Comparison of ENCODE assay signal across 1 cellular context in genomic region chr10:72136218-72136617, GRCh38. TPM values are rescaled to one million over a fixed set of nuclear protein-coding genes. Genes with fewer than 3 reads are reported as not detected.
"Had no signal": no experiment of that assay in that cellular context is flagged by ENCODE, and none has a peak within 500 bp of the region (broad histone marks: within the 10 kb centered on the region; RNA-seq: fewer than 3 reads in every experiment).

No MANE protein-coding gene starts in this region.

RNA-seq across cellular contexts. Expression of gene SPOCK2, which starts 47.9 kb away (rescaled TPM):
- total RNA-seq: SJSA1 had no signal
